ENCODE assay signal across 19 cellular contexts in genomic region chr7:14962778-14963177, GRCh38.
"Had no signal": no experiment of that assay in that cellular context is flagged by ENCODE, and none has a peak within 500 bp of the region (broad histone marks: within the 10 kb centered on the region; RNA-seq: fewer than 3 reads in every experiment).

No MANE protein-coding gene starts in this region.

- H3K27ac Mint-ChIP-seq: activated CD4-positive, alpha-beta memory T cell treated with anti-CD3 and anti-CD28 coated beads for 36 hours; activated naive CD4-positive, alpha-beta T cell treated with anti-CD3 and anti-CD28 coated beads, Interleukin-2, amount 50 U/mL, for 72 hours; brain; endodermal cell; immature natural killer cell; natural killer cell treated with Interleukin-12 subunit alpha and Interleukin-12 subunit beta and Interleukin-15 and Interleukin-18, amount 100 ng/mL, for 72 hours; T-helper 2 cell treated with Interferon-gamma antibody and Interleukin-4, amounts not matched to agents 5 μg/mL and 100 μg/mL, for 36 hours had no signal

- H3K27ac ChIP-seq: stomach had no signal

- H3K36me3 ChIP-seq: stomach had no signal

- H3K36me3 Mint-ChIP-seq: activated CD4-positive, alpha-beta memory T cell treated with anti-CD3 and anti-CD28 coated beads for 36 hours; activated naive CD4-positive, alpha-beta T cell treated with anti-CD3 and anti-CD28 coated beads, Interleukin-2, amount 50 U/mL, for 72 hours; brain; immature natural killer cell; natural killer cell treated with Interleukin-12 subunit alpha and Interleukin-12 subunit beta and Interleukin-15 and Interleukin-18, amount 100 ng/mL, for 72 hours had no signal

- H3K4me1 ChIP-seq: stomach had no signal

- ATAC-seq: activated naive CD4-positive, alpha-beta T cell treated with anti-CD3 and anti-CD28 coated beads, Interleukin-2, amount 50 U/mL, for 72 hours; activated T-cell treated with anti-CD3 and anti-CD28 coated beads, Interleukin-2, amount 50 U/mL, for 4 hours; mucosa of descending colon; natural killer cell treated with Interleukin-12 subunit alpha and Interleukin-12 subunit beta and Interleukin-15 and Interleukin-18, amount 100 ng/mL, for 72 hours had no signal

- H3K4me1 Mint-ChIP-seq: brain, immature natural killer cell had no signal

- H3K27me3 ChIP-seq: stomach had no signal

- H3K27me3 Mint-ChIP-seq: activated CD4-positive, alpha-beta memory T cell treated with anti-CD3 and anti-CD28 coated beads for 36 hours; brain; natural killer cell treated with Interleukin-12 subunit alpha and Interleukin-12 subunit beta and Interleukin-15 and Interleukin-18, amount 100 ng/mL, for 72 hours had no signal

- H3K4me3 ChIP-seq: lung, mucosa of descending colon had no signal

- DNase-seq: activated CD4-positive, alpha-beta memory T cell treated with anti-CD3 and anti-CD28 coated beads for 36 hours; activated effector memory CD4-positive, alpha-beta T cell treated with anti-CD3 and anti-CD28 coated beads, Interleukin-2, amount 50 U/mL, for 16 hours; activated T-cell treated with anti-CD3 and anti-CD28 coated beads, Interleukin-2, amount 50 U/mL, for 4 hours; amygdala; cerebellar nuclear complex; dermis blood vessel endothelial cell; endodermal cell; erythroblast; immature natural killer cell; mucosa of descending colon; occipital lobe; stimulated activated CD4-positive, alpha-beta T cell treated with anti-CD3 and anti-CD28 coated beads, Interleukin-15, amount 100 ng/mL, for 24 hours; stimulated activated CD4-positive, alpha-beta T cell treated with anti-CD3 and anti-CD28 coated beads, Interleukin-4, amount 100 ng/mL, for 24 hours; stomach had no signal

- H3K4me3 Mint-ChIP-seq: activated CD4-positive, alpha-beta memory T cell treated with anti-CD3 and anti-CD28 coated beads for 36 hours; activated T-cell treated with anti-CD3 and anti-CD28 coated beads, Interleukin-2, amount 50 U/mL, for 4 hours; brain; endodermal cell; immature natural killer cell; natural killer cell treated with Interleukin-12 subunit alpha and Interleukin-12 subunit beta and Interleukin-15 and Interleukin-18, amount 100 ng/mL, for 72 hours; T-helper 2 cell treated with Interferon-gamma antibody and Interleukin-4, amounts not matched to agents 5 μg/mL and 100 μg/mL, for 36 hours had no signal

- H3K9me3 ChIP-seq: mucosa of descending colon, stomach had no signal
